Comparison of ENCODE assay signal across 18 cellular contexts in the genomic region with DNA sequence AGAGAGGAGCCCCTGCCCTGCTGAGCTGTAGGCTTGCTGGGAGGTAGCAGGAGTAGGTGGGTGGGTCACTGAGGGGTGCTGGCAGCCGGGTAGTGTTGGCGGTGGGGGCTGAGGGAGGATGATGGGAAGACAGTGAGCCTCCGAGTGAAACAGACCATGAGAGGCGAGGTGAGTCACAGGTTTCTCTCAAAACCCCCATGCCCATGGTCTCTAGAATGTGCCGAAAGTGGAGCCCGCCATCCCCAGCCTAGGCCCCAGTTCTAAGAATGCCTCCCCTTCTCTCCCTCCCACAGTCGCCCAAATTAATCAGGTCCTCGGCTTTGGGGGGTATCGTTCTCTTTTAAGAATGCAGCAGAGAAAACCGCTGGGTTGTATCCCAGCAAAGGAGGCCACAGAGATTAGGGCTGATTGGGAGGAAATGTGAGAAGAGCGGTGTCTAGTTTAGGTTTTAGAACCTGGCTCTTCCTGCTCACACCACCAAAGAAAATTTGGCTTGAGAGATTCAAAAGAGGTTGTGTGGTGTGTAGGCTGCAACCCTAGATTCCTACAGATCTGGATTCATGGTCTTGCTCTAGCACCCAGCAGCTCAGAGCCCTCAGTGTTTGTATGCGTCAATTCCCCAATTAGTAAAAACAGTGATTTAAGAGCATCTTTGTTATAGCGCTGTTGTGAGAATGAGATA. TPM values are rescaled to one million over a fixed set of nuclear protein-coding genes. Genes with fewer than 3 reads are reported as not detected.
DNase-seq lines count a peak whose midpoint lies in the region; ATAC-seq lines count a peak whose summit lies in the region.
"Had no signal": no experiment of that assay in that cellular context is flagged by ENCODE, and none has a peak within 500 bp of the region (broad histone marks: within the 10 kb centered on the region; RNA-seq: fewer than 3 reads in every experiment).

No MANE protein-coding gene starts in this region.

- H3K9me3 Mint-ChIP-seq in dendritic cell treated with granulocyte-macrophage colony-stimulating factor and Interleukin-4, amounts not matched to agents 40 ng/mL and 50 ng/mL, for 4 days = no peaks in the 10 kb centered on the region

- peak overlapping the region; percentile 69 for H3K27ac Mint-ChIP-seq in T-helper 17 cell
- H3K27ac Mint-ChIP-seq in dendritic cell treated with granulocyte-macrophage colony-stimulating factor and Interleukin-4, amounts not matched to agents 40 ng/mL and 50 ng/mL, for 4 days = peak overlapping the region; percentile 5

- no peaks in the 10 kb centered on the region for H3K36me3 Mint-ChIP-seq in T-helper 17 cell (ENCODE audit: low read depth)
- H3K36me3 Mint-ChIP-seq in dendritic cell treated with granulocyte-macrophage colony-stimulating factor and Interleukin-4, amounts not matched to agents 40 ng/mL and 50 ng/mL, for 4 days (ENCODE audit: low read depth) = no peaks in the 10 kb centered on the region

- no peak overlapping the region for H3K4me3 Mint-ChIP-seq in T-helper 17 cell
- no peak overlapping the region for H3K4me3 Mint-ChIP-seq in dendritic cell treated with granulocyte-macrophage colony-stimulating factor and Interleukin-4, amounts not matched to agents 40 ng/mL and 50 ng/mL, for 4 days

- ATAC-seq in T-helper 17 cell = no peak
- no peak for ATAC-seq in GM18870 (IDR thresholded peaks at IDR 0.05; ENCODE audit: unreplicated experiment)
- ATAC-seq: gastrocnemius medialis, HepG2 had no signal

- peaks cover 54% of the 10 kb centered on the region for H3K4me1 Mint-ChIP-seq in T-helper 17 cell
- H3K4me1 Mint-ChIP-seq in dendritic cell treated with granulocyte-macrophage colony-stimulating factor and Interleukin-4, amounts not matched to agents 40 ng/mL and 50 ng/mL, for 4 days (ENCODE audit: low read depth) = peaks cover 44% of the 10 kb centered on the region

- no peaks in the 10 kb centered on the region for H3K9me3 ChIP-seq in T-helper 17 cell (ENCODE audit: control insufficient read depth, low read length, poor library complexity, severe bottlenecking)
- H3K9me3 ChIP-seq: gastrocnemius medialis, left ventricle myocardium inferior had no signal

- intact Hi-C loops in dendritic cell treated with granulocyte-macrophage colony-stimulating factor and Interleukin-4, amounts not matched to agents 40 ng/mL and 50 ng/mL, for 4 days (cut with micrococcal nuclease) = no loop called here

- DNase-seq in stimulated activated naive CD4-positive, alpha-beta T cell treated with Interleukin-2 at 50 U/mL for 16 hours (lab: John Stamatoyannopoulos, UW) = peak; percentile 45
- DNase-seq in stimulated activated naive CD4-positive, alpha-beta T cell (lab: John Stamatoyannopoulos, UW) = no peak
- DNase-seq in T-helper 17 cell (no peak), putamen (ENCODE audit: low spot score) (no peak), C1 segment of cervical spinal cord (lab: John Stamatoyannopoulos, UW) (no peak), NCI-H1436 (lab: John Stamatoyannopoulos, UW) (no peak)
- DNase-seq: activated gamma-delta T cell treated with Interleukin-2 at 50 U/mL for 16 hours, gastrocnemius medialis, left ventricle myocardium inferior, MM.1S, NCI-H2081, NCI-H524, OCI-M1 had no signal

- no peaks in the 10 kb centered on the region for H3K27me3 Mint-ChIP-seq in T-helper 17 cell
- H3K27me3 Mint-ChIP-seq in dendritic cell treated with granulocyte-macrophage colony-stimulating factor and Interleukin-4, amounts not matched to agents 40 ng/mL and 50 ng/mL, for 4 days = no peaks in the 10 kb centered on the region

RNA-seq across cellular contexts. Expression of gene IL19, which starts 27.7 kb away (rescaled TPM):
- total RNA-seq in T-helper 17 cell = not detected
- total RNA-seq: gastrocnemius medialis; HepG2; left ventricle myocardium inferior; osteocyte; T-helper 2 cell treated with Interferon-gamma antibody and Interleukin-4, amounts not matched to agents 100 ng/mL and 5 ng/mL, for 36 hours had no signal

RNA-seq across cellular contexts. Expression of gene IL10, which starts 29.5 kb away (rescaled TPM):
- total RNA-seq in T-helper 17 cell = under 1 TPM; 0.20 to 0.76 TPM
- total RNA-seq: HepG2, osteocyte had no signal

RNA-seq across cellular contexts. Expression of gene MAPKAPK2, which starts 58.1 kb away (rescaled TPM):
- total RNA-seq in T-helper 17 cell = 100 to 1,000 TPM; 181 to 182 TPM
